22 cellular contexts compared by ENCODE assay signal in genomic region chr2:217092710-217093379, GRCh38.
A peak's percentile ranks its signal among the peaks of the same experiment; 100 is the strongest.
DNase-seq lines count a peak whose midpoint lies in the region; ATAC-seq, FAIRE-seq and TF ChIP-seq lines count a peak whose summit lies in the region.
"Had no signal": no experiment of that assay in that cellular context is flagged by ENCODE, and none has a peak within 500 bp of the region (broad histone marks: within the 10 kb centered on the region; RNA-seq: fewer than 3 reads in every experiment).

No MANE protein-coding gene starts in this region.

- ATAC-seq in GM21367 (IDR thresholded peaks at IDR 0.05; ENCODE audit: unreplicated experiment): no peak
- ATAC-seq in GM21825 (IDR thresholded peaks at IDR 0.05; ENCODE audit: unreplicated experiment): no peak
- ATAC-seq in HepG2: no peak
- ATAC-seq in stimulated activated naive CD8-positive, alpha-beta T cell treated with anti-CD3 and anti-CD28 coated beads, Interleukin-15, amount 100 ng/mL, for 72 hours: no peak
- ATAC-seq: activated CD8-positive, alpha-beta T cell treated with anti-CD3 and anti-CD28 coated beads for 36 hours; HCT116; WTC11 had no signal

- H2AFZ ChIP-seq in osteoblast (ENCODE audit: low read length): peak overlapping the region; percentile 25
- H2AFZ ChIP-seq in HepG2 (ENCODE audit: low read length): no peak overlapping the region

- POLR2A ChIA-PET in HepG2 (lab: Yijun Ruan, JAX): no interaction called here

- CTCF ChIA-PET in HepG2 (lab: Yijun Ruan, JAX; ENCODE audit: low intra/inter-chr PET ratio, low total read pairs): no interaction called here

- TF ChIP-seq CTCF in LNCaP clone FGC (IDR thresholded peaks at IDR 0.05; ENCODE audit: control insufficient read depth, extremely low read depth, insufficient read depth) (no peak), osteoblast (IDR thresholded peaks at IDR 0.05; ENCODE audit: extremely low read depth, low read depth, low read length) (no peak), HepG2 (CRISPR knock-in tag; IDR thresholded peaks at IDR 0.05) (no peak)

- H4K20me1 ChIP-seq in osteoblast (ENCODE audit: insufficient read depth, low read length) (no peaks in the 10 kb centered on the region), HepG2 (ENCODE audit: insufficient read depth, low read length) (no peaks in the 10 kb centered on the region)

- H3K36me3 ChIP-seq in osteoblast (ENCODE audit: insufficient read depth, low read length) (no peaks in the 10 kb centered on the region), HepG2 (replicated peaks in 1 of 2; ENCODE audit: control insufficient read depth in 1 of 2, insufficient read depth in 2 of 2, low read length in 2 of 2) (no peaks in the 10 kb centered on the region)

- intact Hi-C loops in HepG2 (cut with micrococcal nuclease; ENCODE audit: unreplicated experiment): no loop called here

- H3K9ac ChIP-seq in HepG2 (ENCODE audit: insufficient read depth, low read depth, low read length): no peak overlapping the region

- DNase-seq in DMS53 (lab: John Stamatoyannopoulos, UW) (peak; percentile 21), LNCaP clone FGC (ENCODE audit: low read depth) (peak; percentile 74), osteoblast (ENCODE audit: insufficient read length, low spot score, missing footprints) (no peak), HepG2 (ENCODE audit: low spot score) (no peak)
- no peak for DNase-seq in stimulated activated naive CD8-positive, alpha-beta T cell treated with anti-CD3 and anti-CD28 coated beads, Interleukin-15, amount 100 ng/mL, for 72 hours
- DNase-seq: activated CD8-positive, alpha-beta T cell treated with anti-CD3 and anti-CD28 coated beads for 36 hours; activated naive CD4-positive, alpha-beta T cell treated with anti-CD3 and anti-CD28 coated beads for 36 hours; activated T-cell treated with anti-CD3 and anti-CD28 coated beads, Interleukin-2, amount 50 U/mL, for 24 hours; anterior cingulate cortex; DND-41; foreskin fibroblast; kidney glomerular epithelial cell; NCI-H187; RPMI8226; stimulated activated CD4-positive, alpha-beta T cell treated with anti-CD3 and anti-CD28 coated beads, Interleukin-12 subunit alpha, Interleukin-12 subunit beta, amount 100 ng/mL, for 4 hours; SW 1271 had no signal

- TF ChIP-seq POLR2A in HepG2 (IDR thresholded peaks at IDR 0.05; ENCODE audit: insufficient read depth in 1 of 2, low read depth in 2 of 2, low read length in 2 of 2): no peak

- H3K27ac Mint-ChIP-seq in stimulated activated naive CD8-positive, alpha-beta T cell treated with anti-CD3 and anti-CD28 coated beads, Interleukin-15, amount 100 ng/mL, for 72 hours: peak overlapping the region in 1 of 2 donors; percentile 36
- H3K27ac Mint-ChIP-seq: activated CD8-positive, alpha-beta T cell treated with anti-CD3 and anti-CD28 coated beads for 36 hours; activated naive CD4-positive, alpha-beta T cell treated with anti-CD3 and anti-CD28 coated beads for 36 hours; activated T-cell treated with anti-CD3 and anti-CD28 coated beads, Interleukin-2, amount 50 U/mL, for 24 hours; WTC11 had no signal

- H3K4me3 ChIP-seq in LNCaP clone FGC (ENCODE audit: low read depth, low read length): no peak overlapping the region
- no peak overlapping the region for H3K4me3 ChIP-seq in osteoblast (ENCODE audit: insufficient read depth, low read length)
- no peak overlapping the region for H3K4me3 ChIP-seq in HepG2 (replicated peaks in 1 of 3; ENCODE audit: insufficient read depth in 1 of 3, low read depth in 2 of 3, low read length in 3 of 3)

- BruUV-seq in HepG2 (replicated peaks; lab: Mats Ljungman, UMichigan): no TSS peak

- FAIRE-seq in endometrium (lab: Jason Lieb, UNC): peak; percentile 69
- no peak for FAIRE-seq in HepG2 (lab: Jason Lieb, UNC)

- H3K4me3 Mint-ChIP-seq in stimulated activated naive CD8-positive, alpha-beta T cell treated with anti-CD3 and anti-CD28 coated beads, Interleukin-15, amount 100 ng/mL, for 72 hours: no peak overlapping the region
- H3K4me3 Mint-ChIP-seq: activated CD8-positive, alpha-beta T cell treated with anti-CD3 and anti-CD28 coated beads for 36 hours; activated naive CD4-positive, alpha-beta T cell treated with anti-CD3 and anti-CD28 coated beads for 36 hours; activated T-cell treated with anti-CD3 and anti-CD28 coated beads, Interleukin-2, amount 50 U/mL, for 24 hours; neural crest cell; WTC11 had no signal

- H3K79me2 ChIP-seq in osteoblast (ENCODE audit: insufficient read depth, low read length) (no peaks in the 10 kb centered on the region), HepG2 (ENCODE audit: insufficient read depth, low read length) (no peaks in the 10 kb centered on the region)

- H3K27me3 ChIP-seq in osteoblast (ENCODE audit: insufficient read depth, low read length) (no peaks in the 10 kb centered on the region), HepG2 (ENCODE audit: control insufficient read depth in 1 of 2, insufficient read depth in 2 of 2, low read length in 2 of 2) (no peaks in the 10 kb centered on the region)

- H3K4me1 ChIP-seq in osteoblast (ENCODE audit: insufficient read depth, low read length): peaks cover 5% of the 10 kb centered on the region
- H3K4me1 ChIP-seq in HepG2 (ENCODE audit: insufficient read depth, low read length): no peaks in the 10 kb centered on the region

- in situ Hi-C loops in HepG2 (cut with HindIII; ENCODE audit: extremely low pct_ligation_motif_present, low pct_unique_long_range_greater_than_20kb): no loop called here

- H3K4me1 Mint-ChIP-seq in stimulated activated naive CD8-positive, alpha-beta T cell treated with anti-CD3 and anti-CD28 coated beads, Interleukin-15, amount 100 ng/mL, for 72 hours: peaks cover 52% of the 10 kb centered on the region
- H3K4me1 Mint-ChIP-seq: WTC11 had no signal

- H3K27me3 Mint-ChIP-seq in stimulated activated naive CD8-positive, alpha-beta T cell treated with anti-CD3 and anti-CD28 coated beads, Interleukin-15, amount 100 ng/mL, for 72 hours: peaks cover 19% of the 10 kb centered on the region
- H3K27me3 Mint-ChIP-seq: activated CD8-positive, alpha-beta T cell treated with anti-CD3 and anti-CD28 coated beads for 36 hours had no signal

- 61% methylated on average over 6 of the region's 17 CpGs for WGBS in HepG2 (ENCODE audit: low lambda C conversion rate)

- no peak overlapping the region for H3K4me2 ChIP-seq in osteoblast (ENCODE audit: insufficient read depth, low read length)
- no peak overlapping the region for H3K4me2 ChIP-seq in HepG2 (ENCODE audit: low read depth, low read length)

- H3K27ac ChIP-seq in osteoblast (ENCODE audit: low read depth, low read length) (no peak overlapping the region), HepG2 (ENCODE audit: extremely low read length, insufficient read depth, low read length) (no peak overlapping the region)

- no peaks in the 10 kb centered on the region for H3K9me3 ChIP-seq in osteoblast (ENCODE audit: low read depth, low read length)
- H3K9me3 ChIP-seq in HepG2 (ENCODE audit: low read length): no peaks in the 10 kb centered on the region

- TF ChIP-seq RAD21 in HepG2 (CRISPR knock-in tag; IDR thresholded peaks at IDR 0.05): no peak

- no peaks in the 10 kb centered on the region for H3K9me3 Mint-ChIP-seq in stimulated activated naive CD8-positive, alpha-beta T cell treated with anti-CD3 and anti-CD28 coated beads, Interleukin-15, amount 100 ng/mL, for 72 hours
- H3K9me3 Mint-ChIP-seq: activated CD8-positive, alpha-beta T cell treated with anti-CD3 and anti-CD28 coated beads for 36 hours; activated naive CD4-positive, alpha-beta T cell treated with anti-CD3 and anti-CD28 coated beads for 36 hours; activated T-cell treated with anti-CD3 and anti-CD28 coated beads, Interleukin-2, amount 50 U/mL, for 24 hours had no signal

- TF ChIP-seq EP300 in HepG2 (IDR thresholded peaks at IDR 0.05; ENCODE audit: low read depth in 2 of 2, low read length in 2 of 2) (no peak), HepG2 (CRISPR knock-in tag; IDR thresholded peaks at IDR 0.05; ENCODE audit: borderline replicate concordance) (no peak)

TF ChIP-seq in HepG2, 621 proteins besides CTCF, POLR2A, EP300 and RAD21:
- TF ChIP-seq ZBTB21 (CRISPR knock-in tag; IDR thresholded peaks at IDR 0.05) (no peak), ARHGAP35 (CRISPR knock-in tag; IDR thresholded peaks at IDR 0.05; ENCODE audit: borderline replicate concordance) (no peak), PITX1 (CRISPR knock-in tag; IDR thresholded peaks at IDR 0.05) (no peak), RBM39 (IDR thresholded peaks at IDR 0.05; ENCODE audit: low read depth, low read length, poor library complexity, severe bottlenecking) (no peak), ZNF317 (CRISPR knock-in tag; IDR thresholded peaks at IDR 0.05) (no peak), CCAR2 (optimal IDR thresholded peaks at IDR 0.05; ENCODE audit: low read depth, low read length) (no peak)
TF ChIP-seq in HepG2: peak in this region for 0.

Comparison
In these comparisons a context has a peak if more than half of its experiments do, and no peak if none do; other contexts are left out.
1. DNase-seq: peak in DMS53 (single experiment) and LNCaP clone FGC (single experiment); none in osteoblast (single experiment), HepG2 (single experiment) and stimulated activated naive CD8-positive, alpha-beta T cell treated with anti-CD3 and anti-CD28 coated beads, Interleukin-15, amount 100 ng/mL, for 72 hours (0 of 2).